Comparison of ENCODE assay signal across 8 cellular contexts in genomic region chr1:160400646-160401486, GRCh38. TPM values are rescaled to one million over a fixed set of nuclear protein-coding genes. Genes with fewer than 3 reads are reported as not detected.
DNase-seq lines count a peak whose midpoint lies in the region; ATAC-seq and TF ChIP-seq lines count a peak whose summit lies in the region.

No MANE protein-coding gene starts in this region.

- H3K4me2 ChIP-seq in BLaER1 treated with 17β-estradiol and CSF1 and Interleukin-3, amounts not matched to agents 10 nM and 100 nM = peak overlapping the region; percentile 77 to 94 (median 90)

- no peaks in the 10 kb centered on the region for H3K36me3 Mint-ChIP-seq in chondrocyte (ENCODE audit: low read depth)
- H3K36me3 Mint-ChIP-seq in memory B cell = no peaks in the 10 kb centered on the region

- H3K9me3 Mint-ChIP-seq in chondrocyte (ENCODE audit: low read depth) (no peaks in the 10 kb centered on the region), memory B cell (no peaks in the 10 kb centered on the region)

- peak overlapping the region; percentile 65 to 90 (median 86); a peak in 21 of 22 replicates for H3K27ac ChIP-seq in BLaER1 treated with 17β-estradiol and CSF1 and Interleukin-3, amounts not matched to agents 10 nM and 100 nM
- H3K27ac ChIP-seq in KOPT-K1 (ENCODE audit: low read depth, low read length, poor library complexity, severe bottlenecking) (peak overlapping the region; percentile 47), urinary bladder (ENCODE audit: low read depth) (no peak overlapping the region)

- H3K9ac ChIP-seq in BLaER1 treated with 17β-estradiol and CSF1 and Interleukin-3, amounts not matched to agents 10 nM and 100 nM = peak overlapping the region; percentile 85 to 91 (median 89)

- 2% methylated on average over 55 of the region's 55 CpGs for WGBS in urinary bladder

- DNase-seq in chondrocyte (ENCODE audit: low spot score) = no peak
- DNase-seq in memory B cell (ENCODE audit: low spot score in 2 of 2) = peak in 1 of 2 donors; percentile 30
- no peak for DNase-seq in HUDEP-2 (lab: John Stamatoyannopoulos, UW; ENCODE audit: unreplicated experiment in 76 of 76)

- H3K27me3 Mint-ChIP-seq in chondrocyte (ENCODE audit: low read depth) (peaks cover 1% of the 10 kb centered on the region), memory B cell (peaks cover 16% of the 10 kb centered on the region)

- H4K20me1 ChIP-seq in BLaER1 treated with 17β-estradiol and CSF1 and Interleukin-3, amounts not matched to agents 10 nM and 100 nM = no peaks in the 10 kb centered on the region

- peaks cover 15% of the 10 kb centered on the region for H3K4me1 Mint-ChIP-seq in chondrocyte (ENCODE audit: low read depth)
- H3K4me1 Mint-ChIP-seq in memory B cell = peaks cover 21% of the 10 kb centered on the region

- H3K4me3 Mint-ChIP-seq in chondrocyte (ENCODE audit: unreplicated experiment) (peak overlapping the region; percentile 78), memory B cell (peak overlapping the region; percentile 65)

- H3K4me1 ChIP-seq in BLaER1 treated with 17β-estradiol and CSF1 and Interleukin-3, amounts not matched to agents 10 nM and 100 nM = peaks cover 43 to 58% (median 54%) of the 10 kb centered on the region in 10 experiments
- no peaks in the 10 kb centered on the region for H3K4me1 ChIP-seq in urinary bladder (ENCODE audit: insufficient read depth)

- no peaks in the 10 kb centered on the region for H3K36me3 ChIP-seq in BLaER1 treated with 17β-estradiol and CSF1 and Interleukin-3, amounts not matched to agents 10 nM and 100 nM
- no peaks in the 10 kb centered on the region for H3K36me3 ChIP-seq in KOPT-K1 (ENCODE audit: insufficient read depth, low read length)
- H3K36me3 ChIP-seq in urinary bladder (ENCODE audit: insufficient read depth) = no peaks in the 10 kb centered on the region

- no peak overlapping the region for H3K27ac Mint-ChIP-seq in chondrocyte (ENCODE audit: unreplicated experiment)
- no peak overlapping the region for H3K27ac Mint-ChIP-seq in memory B cell

- peak; percentile 43 for ATAC-seq in memory B cell (ENCODE audit: low read depth)
- ATAC-seq in GM21528 (IDR thresholded peaks at IDR 0.05; ENCODE audit: low FRiP score, unreplicated experiment) = no peak
- no peak for ATAC-seq in HG03521 (IDR thresholded peaks at IDR 0.05; ENCODE audit: unreplicated experiment)

- no peaks in the 10 kb centered on the region for H3K9me3 ChIP-seq in BLaER1 treated with 17β-estradiol and CSF1 and Interleukin-3, amounts not matched to agents 10 nM and 100 nM (replicated peaks in 1 of 11)
- no peaks in the 10 kb centered on the region for H3K9me3 ChIP-seq in KOPT-K1 (ENCODE audit: insufficient read depth, low read length, poor library complexity, severe bottlenecking)

- peak overlapping the region; percentile 71 to 91 (median 86) for H3K4me3 ChIP-seq in BLaER1 treated with 17β-estradiol and CSF1 and Interleukin-3, amounts not matched to agents 10 nM and 100 nM
- peak overlapping the region; percentile 86 for H3K4me3 ChIP-seq in urinary bladder (ENCODE audit: low read depth, low read length)

- peak; percentile 27 for TF ChIP-seq CTCF in chondrocyte (IDR thresholded peaks at IDR 0.05)

- no peaks in the 10 kb centered on the region for H3K27me3 ChIP-seq in BLaER1 treated with 17β-estradiol and CSF1 and Interleukin-3, amounts not matched to agents 10 nM and 100 nM

RNA-seq across cellular contexts. Expression of gene VANGL2, which starts 0.5 kb away (rescaled TPM):
- total RNA-seq in chondrocyte (8.0 to 12.0 TPM (median 11.3 TPM) in 3 replicates), urinary bladder (4.1 TPM)
- polyA plus RNA-seq in urinary bladder = 7.6 TPM

RNA-seq across cellular contexts. Expression of gene NHLH1, which starts 34.0 kb away (rescaled TPM):
- 0.17 to 0.18 TPM in 2 of 3 replicates, not detected in the other for total RNA-seq in chondrocyte
- not detected for total RNA-seq in urinary bladder
- 0.05 TPM for polyA plus RNA-seq in urinary bladder

RNA-seq across cellular contexts. Expression of gene NCSTN, which starts 57.7 kb away (rescaled TPM):
- total RNA-seq in chondrocyte = 94.6 to 112 TPM (median 107 TPM) in 3 replicates
- total RNA-seq in urinary bladder = 45.4 TPM
- 57.5 TPM for polyA plus RNA-seq in urinary bladder

RNA-seq across cellular contexts. Expression of gene COPA, which starts 57.8 kb away (rescaled TPM):
- total RNA-seq in chondrocyte (223 to 284 TPM (median 239 TPM) in 3 replicates), urinary bladder (209 TPM)
- 69.5 TPM for polyA plus RNA-seq in urinary bladder
